In genomic region chr19:55483681-55484361, GRCh38 we compare ENCODE assay signal across 13 cellular contexts. TPM values are rescaled to one million over a fixed set of nuclear protein-coding genes. Genes with fewer than 3 reads are reported as not detected.
DNase-seq lines count a peak whose midpoint lies in the region; ATAC-seq, FAIRE-seq and TF ChIP-seq lines count a peak whose summit lies in the region.
"Had no signal": no experiment of that assay in that cellular context is flagged by ENCODE, and none has a peak within 500 bp of the region (broad histone marks: within the 10 kb centered on the region; RNA-seq: fewer than 3 reads in every experiment).

No MANE protein-coding gene starts in this region.

- no peaks in the 10 kb centered on the region for H3K27me3 ChIP-seq in BLaER1
- H3K27me3 ChIP-seq in H9 (ENCODE audit: insufficient read depth, low read length) = no peaks in the 10 kb centered on the region
- no peaks in the 10 kb centered on the region for H3K27me3 ChIP-seq in astrocyte (ENCODE audit: insufficient read depth, low read length)
- H3K27me3 ChIP-seq in naive thymus-derived CD4-positive, alpha-beta T cell (ENCODE audit: control insufficient read depth in 2 of 2, insufficient read depth in 2 of 2, low read length in 2 of 2) = no peaks in the 10 kb centered on the region

- H3K27ac ChIP-seq in BLaER1 (peak overlapping the region; percentile 87; the same call in 1 of the 2 replicates), H9 (ENCODE audit: insufficient read length, low read depth, low read length) (no peak overlapping the region), astrocyte (ENCODE audit: low read depth, low read length) (no peak overlapping the region)
- peak overlapping the region; percentile 63 for H3K27ac ChIP-seq in naive thymus-derived CD4-positive, alpha-beta T cell (ENCODE audit: low read depth, low read length)
- H3K27ac ChIP-seq: neutrophil had no signal

- peak overlapping the region; percentile 80 for H3K4me3 ChIP-seq in BLaER1
- H3K4me3 ChIP-seq in astrocyte (ENCODE audit: insufficient read depth, low read depth, low read length) = no peak overlapping the region
- peak overlapping the region; percentile 75 for H3K4me3 ChIP-seq in naive thymus-derived CD4-positive, alpha-beta T cell (ENCODE audit: low read length)

- H3K27ac Mint-ChIP-seq in H9 = no peak overlapping the region
- H3K27ac Mint-ChIP-seq in astrocyte (ENCODE audit: unreplicated experiment) = no peak overlapping the region
- H3K27ac Mint-ChIP-seq in naive thymus-derived CD4-positive, alpha-beta T cell = no peak overlapping the region
- H3K27ac Mint-ChIP-seq: CD4-positive, CD25-positive, alpha-beta regulatory T cell had no signal

- H2BK120ac ChIP-seq in H9 (ENCODE audit: low read depth, low read length, poor library complexity, severe bottlenecking) = no peak overlapping the region

- H3K9me3 ChIP-seq in BLaER1 = no peaks in the 10 kb centered on the region
- no peaks in the 10 kb centered on the region for H3K9me3 ChIP-seq in H9 (ENCODE audit: control insufficient read depth, low read depth, low read length)
- no peaks in the 10 kb centered on the region for H3K9me3 ChIP-seq in astrocyte (ENCODE audit: insufficient read depth, low read depth, low read length)
- no peaks in the 10 kb centered on the region for H3K9me3 ChIP-seq in naive thymus-derived CD4-positive, alpha-beta T cell (ENCODE audit: control insufficient read depth in 2 of 3, low read length in 3 of 3)
- H3K9me3 ChIP-seq: neutrophil had no signal

- no peak overlapping the region for H4K8ac ChIP-seq in H9 (replicated peaks; ENCODE audit: insufficient read length, low read depth, low read length)

- no peak overlapping the region for H2BK5ac ChIP-seq in H9 (ENCODE audit: insufficient read length, low read length)

- H3K56ac ChIP-seq in H9 (ENCODE audit: insufficient read length, low read depth, low read length) = no peak overlapping the region

- peaks cover 8% of the 10 kb centered on the region for H3K23me2 ChIP-seq in H9 (ENCODE audit: insufficient read length, low read depth, low read length, poor library complexity, severe bottlenecking)

- H4K5ac ChIP-seq in H9 (ENCODE audit: insufficient read length, low read depth, low read length) = no peak overlapping the region

- H3K79me1 ChIP-seq in H9 (ENCODE audit: insufficient read depth, low read depth, low read length, poor library complexity, severe bottlenecking) = no peaks in the 10 kb centered on the region

- DNase-seq in H9 = no peak
- DNase-seq in astrocyte (ENCODE audit: low read depth) = no peak
- no peak for DNase-seq in naive thymus-derived CD4-positive, alpha-beta T cell
- no peak for DNase-seq in superior temporal gyrus (ENCODE audit: extremely low spot score)
- DNase-seq in NCI-H1048 (lab: John Stamatoyannopoulos, UW) = no peak
- no peak for DNase-seq in NCI-H2227 treated with DMSO at 0.1 percent for 48 hours (lab: John Stamatoyannopoulos, UW)
- no peak for DNase-seq in NCI-H2171 treated with DMSO at 0.1 percent for 48 hours (lab: John Stamatoyannopoulos, UW)
- DNase-seq: immature natural killer cell had no signal

- H3K4me1 Mint-ChIP-seq in H9 (peaks cover 16 to 42% of the 10 kb centered on the region in 2 experiments), astrocyte (ENCODE audit: low read depth, unreplicated experiment) (peaks cover 14% of the 10 kb centered on the region)
- peaks cover 10 to 32% (median 18%) of the 10 kb centered on the region in 7 donors for H3K4me1 Mint-ChIP-seq in naive thymus-derived CD4-positive, alpha-beta T cell

- H3K9me3 Mint-ChIP-seq in H9 = no peaks in the 10 kb centered on the region
- H3K9me3 Mint-ChIP-seq in astrocyte (ENCODE audit: unreplicated experiment) = no peaks in the 10 kb centered on the region
- H3K9me3 Mint-ChIP-seq in naive thymus-derived CD4-positive, alpha-beta T cell = peaks cover 0 to 2% (median 0%) of the 10 kb centered on the region in 11 donors
- H3K9me3 Mint-ChIP-seq: CD4-positive, CD25-positive, alpha-beta regulatory T cell; immature natural killer cell had no signal

- H3K36me3 Mint-ChIP-seq in H9 (ENCODE audit: insufficient read depth in 1 of 3, low read depth in 3 of 3) = peaks cover 2 to 14% (median 8%) of the 10 kb centered on the region in 3 experiments; a peak in 5 of 7 replicates
- H3K36me3 Mint-ChIP-seq in astrocyte (ENCODE audit: low read depth, unreplicated experiment) = peaks cover 2% of the 10 kb centered on the region
- H3K36me3 Mint-ChIP-seq in naive thymus-derived CD4-positive, alpha-beta T cell = peaks cover 0 to 6% (median 1%) of the 10 kb centered on the region in 5 donors

- POLR2A ChIA-PET in naive thymus-derived CD4-positive, alpha-beta T cell (lab: Charles Lee) = interaction anchor here (1.4 kb wide), 1 partner anchor 9 kb away, joined by 4 read pairs; no protein-coding TSS in a partner anchor

- H3K18ac ChIP-seq in H9 (ENCODE audit: insufficient read length, low read depth, low read length) = no peak overlapping the region

- no peak for ATAC-seq in naive thymus-derived CD4-positive, alpha-beta T cell

- H4K20me1 ChIP-seq in BLaER1 = peaks cover 11% of the 10 kb centered on the region
- H4K20me1 ChIP-seq in H9 (ENCODE audit: control insufficient read depth, insufficient read depth, insufficient read length) = no peaks in the 10 kb centered on the region
- peaks cover 9% of the 10 kb centered on the region for H4K20me1 ChIP-seq in astrocyte (ENCODE audit: insufficient read depth, low read length)

- H3K4ac ChIP-seq in H9 (ENCODE audit: low read depth, low read length) = no peak overlapping the region

- intact Hi-C loops in naive thymus-derived CD4-positive, alpha-beta T cell (cut with micrococcal nuclease) = loop anchor here in 1 of 2 donors (2.0 kb wide), 1 partner anchor 19 kb away; no protein-coding TSS in a partner anchor

- WGBS in H9 (ENCODE audit: extremely low coverage, insufficient read length, low lambda C conversion rate) = no CpG with 5 or more reads among the region's 35 CpGs

- H3K4me1 ChIP-seq in BLaER1 (peaks cover 59% of the 10 kb centered on the region), H9 (ENCODE audit: insufficient read depth, low read length) (peaks cover 3% of the 10 kb centered on the region), astrocyte (ENCODE audit: insufficient read depth, low read length) (peaks cover 41% of the 10 kb centered on the region)
- H3K4me1 ChIP-seq in naive thymus-derived CD4-positive, alpha-beta T cell (ENCODE audit: control insufficient read depth in 2 of 2, insufficient read depth in 2 of 2, low read length in 2 of 2) = peaks cover 12 to 13% of the 10 kb centered on the region in 2 donors

- H3K36me3 ChIP-seq in BLaER1 (peaks cover 25% of the 10 kb centered on the region), astrocyte (ENCODE audit: insufficient read depth, low read length) (no peaks in the 10 kb centered on the region)
- H3K36me3 ChIP-seq in naive thymus-derived CD4-positive, alpha-beta T cell (ENCODE audit: control insufficient read depth in 2 of 3, insufficient read depth in 3 of 3, low read length in 3 of 3) = peaks cover 0 to 21% (median 0%) of the 10 kb centered on the region in 3 experiments

- peak overlapping the region; percentile 96 for H3K4me2 ChIP-seq in BLaER1
- no peak overlapping the region for H3K4me2 ChIP-seq in H9 (ENCODE audit: insufficient read depth, insufficient read length, low read length)
- H3K4me2 ChIP-seq in astrocyte (ENCODE audit: low read length) = peak overlapping the region; percentile 96

- H3K9ac ChIP-seq in BLaER1 (peak overlapping the region; percentile 85), H9 (ENCODE audit: extremely low read depth, insufficient read length, low read length) (no peak overlapping the region), astrocyte (ENCODE audit: low read length) (no peak overlapping the region)

- TF ChIP-seq CTCF in H9 (conservative IDR thresholded peaks at IDR 0.05) = no peak
- TF ChIP-seq CTCF in astrocyte (IDR thresholded peaks at IDR 0.05; ENCODE audit: insufficient read depth, low read depth, low read length) = no peak

- CTCF ChIA-PET in naive thymus-derived CD4-positive, alpha-beta T cell (lab: Charles Lee) = no interaction called here

- no peak overlapping the region for H2BK20ac ChIP-seq in H9 (ENCODE audit: low read depth, low read length, poor library complexity, severe bottlenecking)

- H4K91ac ChIP-seq in H9 (ENCODE audit: insufficient read length, low read depth, low read length) = no peak overlapping the region

- no peak overlapping the region for H2AK5ac ChIP-seq in H9 (ENCODE audit: insufficient read length, low read length)

- no peaks in the 10 kb centered on the region for H3K79me2 ChIP-seq in H9 (ENCODE audit: insufficient read depth, low read length)
- peaks cover 38% of the 10 kb centered on the region for H3K79me2 ChIP-seq in astrocyte (ENCODE audit: insufficient read depth, low read length)

- H3T11ph ChIP-seq in H9 (ENCODE audit: low read length) = no peak overlapping the region

- no peak overlapping the region for H2AFZ ChIP-seq in H9 (ENCODE audit: low read length)
- no peak overlapping the region for H2AFZ ChIP-seq in astrocyte (ENCODE audit: low read depth, low read length)

- no peak overlapping the region; the same call in 1 of the 2 replicates for H3K14ac ChIP-seq in H9 (ENCODE audit: insufficient read depth, low read length)

- no peaks in the 10 kb centered on the region; the same call in 1 of the 2 replicates for H3K27me3 Mint-ChIP-seq in H9 (ENCODE audit: low read depth)
- H3K27me3 Mint-ChIP-seq in astrocyte (ENCODE audit: low read depth, unreplicated experiment) = no peaks in the 10 kb centered on the region
- no peaks in the 10 kb centered on the region for H3K27me3 Mint-ChIP-seq in naive thymus-derived CD4-positive, alpha-beta T cell
- H3K27me3 Mint-ChIP-seq: CD4-positive, CD25-positive, alpha-beta regulatory T cell had no signal

- H2BK15ac ChIP-seq in H9 (ENCODE audit: low read depth, low read length) = no peak overlapping the region

- FAIRE-seq in astrocyte (lab: Jason Lieb, UNC) = no peak
- FAIRE-seq: endothelial cell of umbilical vein had no signal

- H3K23ac ChIP-seq in H9 (ENCODE audit: insufficient read length, low read depth, low read length) = no peak overlapping the region

- H3K4me3 Mint-ChIP-seq in H9 = peak overlapping the region; percentile 86 to 93
- H3K4me3 Mint-ChIP-seq in astrocyte (ENCODE audit: unreplicated experiment) = peak overlapping the region; percentile 69
- H3K4me3 Mint-ChIP-seq in naive thymus-derived CD4-positive, alpha-beta T cell = peak overlapping the region in 5 of 10 donors; percentile 29 to 89 (median 60)

- no peak overlapping the region for H2BK12ac ChIP-seq in H9 (ENCODE audit: insufficient read length, low read depth, low read length)

RNA-seq across cellular contexts. Expression of gene NAT14, which starts 1.2 kb away (rescaled TPM):
- 48.7 and 51.2 TPM in 2 replicates for total RNA-seq in H9 (2021)
- total RNA-seq in astrocyte = 68.7 and 71.2 TPM in 2 replicates
- 10 to 100 TPM in 1 of 5 experiments, 1 to 10 TPM in 4; 2.7 to 12.8 (median 7.5) TPM for total RNA-seq in naive thymus-derived CD4-positive, alpha-beta T cell
- polyA plus RNA-seq in naive thymus-derived CD4-positive, alpha-beta T cell = 1 to 10 TPM; 1.7 to 3.3 TPM

RNA-seq across cellular contexts. Expression of gene SSC5D, which starts 4.4 kb away (rescaled TPM):
- total RNA-seq in H9 (2021) (2.5 and 3.2 TPM in 2 replicates), astrocyte (46.8 and 66.1 TPM in 2 replicates)
- total RNA-seq in naive thymus-derived CD4-positive, alpha-beta T cell = under 1 TPM; 0.21 to 0.48 (median 0.35) TPM
- polyA plus RNA-seq in naive thymus-derived CD4-positive, alpha-beta T cell = not detected
- polyA plus RNA-seq: CD4-positive, CD25-positive, alpha-beta regulatory T cell; immature natural killer cell had no signal

RNA-seq across cellular contexts. Expression of gene ZNF628, which starts 7.4 kb away (rescaled TPM):
- total RNA-seq in H9 (2021) = 16.5 and 16.6 TPM in 2 replicates
- total RNA-seq in astrocyte = 9.9 and 11.9 TPM in 2 replicates
- total RNA-seq in naive thymus-derived CD4-positive, alpha-beta T cell = 10 to 100 TPM in 2 of 5 experiments, 1 to 10 TPM in 3; 6.6 to 27.2 (median 9.0) TPM
- 1 to 10 TPM in 1 of 2 donors, under 1 TPM in 1; 0.07 to 1.6 TPM for polyA plus RNA-seq in naive thymus-derived CD4-positive, alpha-beta T cell

RNA-seq across cellular contexts. Expression of gene C19orf85, which starts 19.3 kb away (rescaled TPM):
- total RNA-seq in H9 (2021) (1.2 and 2.1 TPM in 2 replicates), astrocyte (not detected in 2 replicates)
- not detected for total RNA-seq in naive thymus-derived CD4-positive, alpha-beta T cell
- not detected for polyA plus RNA-seq in naive thymus-derived CD4-positive, alpha-beta T cell
- total RNA-seq: CD4-positive, CD25-positive, alpha-beta regulatory T cell; endothelial cell of umbilical vein; subcutaneous adipose tissue had no signal
- polyA plus RNA-seq: CD4-positive, CD25-positive, alpha-beta regulatory T cell; endothelial cell of umbilical vein; immature natural killer cell had no signal

RNA-seq across cellular contexts. Expression of gene ISOC2, which starts 22.4 kb away (rescaled TPM):
- total RNA-seq in H9 (2021) (68.2 and 72.2 TPM in 2 replicates), astrocyte (58.8 and 61.6 TPM in 2 replicates)
- 10 to 100 TPM in 3 of 5 experiments, 1 to 10 TPM in 2; 5.1 to 20.1 (median 11.3) TPM for total RNA-seq in naive thymus-derived CD4-positive, alpha-beta T cell
- 10 to 100 TPM; 25.9 to 31.2 TPM for polyA plus RNA-seq in naive thymus-derived CD4-positive, alpha-beta T cell

Comparison
In these comparisons a context has a peak if more than half of its experiments do, and no peak if none do; other contexts are left out.
1. H3K27ac ChIP-seq: peak in BLaER1 (single experiment) and naive thymus-derived CD4-positive, alpha-beta T cell (single experiment); none in H9 (single experiment) and astrocyte (single experiment).
2. RNA of gene SSC5D, which starts 4.4 kb away (total RNA-seq): 46.8 to 66.1 TPM in astrocyte; 2.5 to 3.2 TPM in H9 and 0.21 to 0.48 TPM in naive thymus-derived CD4-positive, alpha-beta T cell; every median in the first group is over 10 times any median in the second.